ENCODE assay signal across 8 cellular contexts in genomic region chrX:68498508-68499379, GRCh38. TPM values are rescaled to one million over a fixed set of nuclear protein-coding genes. Genes with fewer than 3 reads are reported as not detected.
DNase-seq lines count a peak whose midpoint lies in the region; ATAC-seq and TF ChIP-seq lines count a peak whose summit lies in the region.

Gene YIPF6, plus strand, starts transcription at chrX:68499051. Its CDS starts 16 bp downstream, at chrX:68499067.

- peak; percentile 84 for ATAC-seq in CD8-positive, alpha-beta T cell
- ATAC-seq in GM19395 (IDR thresholded peaks at IDR 0.05; ENCODE audit: unreplicated experiment), result peak; percentile 97
- peak; percentile 95 for ATAC-seq in HG03520 (IDR thresholded peaks at IDR 0.05; ENCODE audit: unreplicated experiment)
- peak; percentile 90 for ATAC-seq in memory B cell (ENCODE audit: low read depth)

- H3K4me1 Mint-ChIP-seq in CD8-positive, alpha-beta T cell (ENCODE audit: low read depth), result peaks cover 38% of the 10 kb centered on the region
- peaks cover 9% of the 10 kb centered on the region for H3K4me1 Mint-ChIP-seq in memory B cell

- H3K36me3 ChIP-seq in CD8-positive, alpha-beta T cell (ENCODE audit: insufficient read depth, low read length), result no peaks in the 10 kb centered on the region
- no peaks in the 10 kb centered on the region for H3K36me3 ChIP-seq in effector memory CD4-positive, alpha-beta T cell (ENCODE audit: control insufficient read depth, insufficient read depth, low read length)

- no peaks in the 10 kb centered on the region for H3K27me3 ChIP-seq in CD8-positive, alpha-beta T cell (ENCODE audit: insufficient read depth, low read length)
- H3K27me3 ChIP-seq in effector memory CD4-positive, alpha-beta T cell (replicated peaks; ENCODE audit: control insufficient read depth, insufficient read depth, low read length, poor library complexity, severe bottlenecking), result no peaks in the 10 kb centered on the region

- H3K4me3 Mint-ChIP-seq in CD8-positive, alpha-beta T cell, result peak within 1 kb of the TSS; percentile 97
- peak within 1 kb of the TSS; percentile 98 for H3K4me3 Mint-ChIP-seq in memory B cell

- no peaks in the 10 kb centered on the region for H3K9me3 ChIP-seq in CD8-positive, alpha-beta T cell (ENCODE audit: low read length)
- no peaks in the 10 kb centered on the region for H3K9me3 ChIP-seq in effector memory CD4-positive, alpha-beta T cell (ENCODE audit: control insufficient read depth, low read length)

- peak within 1 kb of the TSS; percentile 87 for H3K27ac ChIP-seq in CD8-positive, alpha-beta T cell (ENCODE audit: low read depth, low read length)
- H3K27ac ChIP-seq in effector memory CD4-positive, alpha-beta T cell (ENCODE audit: insufficient read depth, low read length, poor library complexity, severe bottlenecking), result peak within 1 kb of the TSS; percentile 86

- peaks cover 6% of the 10 kb centered on the region for H3K4me1 ChIP-seq in CD8-positive, alpha-beta T cell (ENCODE audit: insufficient read depth, low read length)
- H3K4me1 ChIP-seq in effector memory CD4-positive, alpha-beta T cell (ENCODE audit: control insufficient read depth, insufficient read depth, low read length, poor library complexity, severe bottlenecking), result no peaks in the 10 kb centered on the region

- CTCF ChIA-PET in CD8-positive, alpha-beta T cell (lab: Charles Lee), result no interaction called here
- CTCF ChIA-PET in activated CD8-positive, alpha-beta memory T cell treated with anti-CD3 and anti-CD28 coated beads for 36 hours (lab: Charles Lee), result no interaction called here

- peaks cover 19% of the 10 kb centered on the region for H3K36me3 Mint-ChIP-seq in CD8-positive, alpha-beta T cell
- H3K36me3 Mint-ChIP-seq in memory B cell, result peaks cover 2% of the 10 kb centered on the region

- DNase-seq in CD8-positive, alpha-beta T cell, result peak; percentile 35 to 76 (median 51)
- DNase-seq in NCI-H82 treated with DMSO at 0.1 percent for 48 hours (lab: John Stamatoyannopoulos, UW; ENCODE audit: unreplicated experiment), result peak; percentile 45
- peak; percentile 24 to 53 (median 39) for DNase-seq in effector memory CD4-positive, alpha-beta T cell
- peak; percentile 41 to 55 for DNase-seq in memory B cell (ENCODE audit: low spot score in 2 of 2)
- DNase-seq in stimulated activated CD4-positive, alpha-beta T cell treated with anti-CD3 and anti-CD28 coated beads, TNF-alpha, amount 100 ng/mL, for 48 hours (ENCODE audit: low read depth in 3 of 3), result peak; percentile 35 to 40 (median 36)

- TF ChIP-seq CTCF in CD8-positive, alpha-beta T cell (IDR thresholded peaks at IDR 0.05), result no peak

- H3K4me3 ChIP-seq in CD8-positive, alpha-beta T cell (ENCODE audit: low read depth, low read length), result peak within 1 kb of the TSS; percentile 88
- H3K4me3 ChIP-seq in effector memory CD4-positive, alpha-beta T cell (ENCODE audit: insufficient read depth, low read depth, low read length, poor library complexity, severe bottlenecking), result peak within 1 kb of the TSS; percentile 81

- peak within 1 kb of the TSS; percentile 97 for H3K27ac Mint-ChIP-seq in CD8-positive, alpha-beta T cell
- peak within 1 kb of the TSS; percentile 99 for H3K27ac Mint-ChIP-seq in memory B cell

- peaks cover 3% of the 10 kb centered on the region for H3K27me3 Mint-ChIP-seq in CD8-positive, alpha-beta T cell (ENCODE audit: low read depth)
- peaks cover 4% of the 10 kb centered on the region for H3K27me3 Mint-ChIP-seq in memory B cell

- intact Hi-C loops in CD8-positive, alpha-beta T cell (cut with DNase I, micrococcal nuclease), result loop anchor here in 1 of 2 experiments (2.0 kb wide), 1 partner anchor 666 kb away; the partner anchor contains the start of gene PJA1

- no peaks in the 10 kb centered on the region for H3K9me3 Mint-ChIP-seq in CD8-positive, alpha-beta T cell
- no peaks in the 10 kb centered on the region for H3K9me3 Mint-ChIP-seq in memory B cell

- POLR2A ChIA-PET in CD8-positive, alpha-beta T cell (lab: Charles Lee), result no interaction called here
- POLR2A ChIA-PET in activated CD8-positive, alpha-beta memory T cell treated with anti-CD3 and anti-CD28 coated beads for 36 hours (lab: Charles Lee), result no interaction called here

RNA-seq across cellular contexts. Expression of gene YIPF6, which starts in this region (rescaled TPM):
- total RNA-seq in CD8-positive, alpha-beta T cell, result 10 to 100 TPM in 1 of 2 experiments, 1 to 10 TPM in 1; 7.8 to 10.4 TPM
- total RNA-seq in activated CD8-positive, alpha-beta memory T cell treated with anti-CD3 and anti-CD28 coated beads for 36 hours, result 10 to 100 TPM; 17.3 to 20.1 TPM

Comparison
In these comparisons a context has a peak if more than half of its experiments do, and no peak if none do; other contexts are left out.
1. Peak in every context shown above with its lines: DNase-seq, ATAC-seq, H3K4me3 ChIP-seq and H3K27ac ChIP-seq.